23 cellular contexts compared by ENCODE assay signal in genomic region chr3:14962762-14963161, GRCh38. TPM values are rescaled to one million over a fixed set of nuclear protein-coding genes. Genes with fewer than 3 reads are reported as not detected.
DNase-seq lines count a peak whose midpoint lies in the region; ATAC-seq lines count a peak whose summit lies in the region.
"Had no signal": no experiment of that assay in that cellular context is flagged by ENCODE, and none has a peak within 500 bp of the region (broad histone marks: within the 10 kb centered on the region; RNA-seq: fewer than 3 reads in every experiment).

No MANE protein-coding gene starts in this region.

- no peak overlapping the region for H3K4me2 ChIP-seq in mesendoderm (ENCODE audit: low read length)

- no peak overlapping the region for H3K56ac ChIP-seq in mesendoderm (ENCODE audit: low read length)

- no peak overlapping the region for H2BK5ac ChIP-seq in mesendoderm (ENCODE audit: low read length)

- no peak for DNase-seq in activated naive CD8-positive, alpha-beta T cell treated with anti-CD3 and anti-CD28 coated beads for 36 hours
- no peak for DNase-seq in T-helper 17 cell
- DNase-seq in fibroblast of peridontal ligament (ENCODE audit: extremely low read depth): peak; percentile 41
- DNase-seq in NCI-H524 treated with DMSO at 0.1 percent for 48 hours (lab: John Stamatoyannopoulos, UW): no peak
- DNase-seq in NK-92 treated with Interleukin-12 subunit alpha and Interleukin-12 subunit beta, amount 100 ng/mL, for 24 hours (lab: John Stamatoyannopoulos, UW): no peak
- no peak for DNase-seq in SIG-M5 treated with dmso at 0.1 percent for 504 hours (lab: John Stamatoyannopoulos, UW; ENCODE audit: unreplicated experiment)
- no peak for DNase-seq in mesendoderm
- DNase-seq: 8988T; activated CD4-positive, alpha-beta T cell treated with anti-CD3 and anti-CD28 coated beads, Interleukin-2, amount 10 ng/mL, durations not matched to agents 24 days and 14 days; activated CD8-positive, alpha-beta memory T cell treated with anti-CD3 and anti-CD28 coated beads, Interleukin-2, amount 50 U/mL, for 4 hours; activated effector memory CD4-positive, alpha-beta T cell treated with Interleukin-2 at 50 U/mL for 16 hours; CD4-positive, CD25-positive, alpha-beta regulatory T cell; DMS53; effector memory CD8-positive, alpha-beta T cell; H7; KG1; left colon; NCI-H1105; NCI-H82; nephron progenitor cell; psoas muscle had no signal

- no peak for ATAC-seq in T-helper 17 cell
- ATAC-seq: effector memory CD8-positive, alpha-beta T cell; left colon had no signal

- H4K5ac ChIP-seq in mesendoderm (ENCODE audit: low read length): no peak overlapping the region

- H3K27me3 Mint-ChIP-seq in activated naive CD8-positive, alpha-beta T cell: no peaks in the 10 kb centered on the region
- H3K27me3 Mint-ChIP-seq in activated naive CD8-positive, alpha-beta T cell treated with anti-CD3 and anti-CD28 coated beads for 36 hours: no peaks in the 10 kb centered on the region
- H3K27me3 Mint-ChIP-seq in T-helper 17 cell: no peaks in the 10 kb centered on the region
- H3K27me3 Mint-ChIP-seq: activated CD4-positive, alpha-beta T cell treated with anti-CD3 and anti-CD28 coated beads, Interleukin-2, amount 10 ng/mL, durations not matched to agents 24 days and 14 days; CD4-positive, CD25-positive, alpha-beta regulatory T cell; effector memory CD8-positive, alpha-beta T cell had no signal

- H4K8ac ChIP-seq in mesendoderm (ENCODE audit: low read depth, low read length): no peak overlapping the region

- no peak overlapping the region for H2BK15ac ChIP-seq in mesendoderm (replicated peaks; ENCODE audit: low read depth)

- no peaks in the 10 kb centered on the region for H3K9me3 ChIP-seq in T-helper 17 cell (ENCODE audit: control insufficient read depth, low read length, poor library complexity, severe bottlenecking)

- peaks cover 3% of the 10 kb centered on the region for H3K4me1 ChIP-seq in mesendoderm (ENCODE audit: control insufficient read depth, low read depth, low read length)

- no peak overlapping the region for H3K23ac ChIP-seq in mesendoderm (ENCODE audit: low read length)

- H3K79me2 ChIP-seq in mesendoderm (ENCODE audit: control insufficient read depth, insufficient read depth, low read length): peaks cover 29% of the 10 kb centered on the region

- no peak overlapping the region for H2BK120ac ChIP-seq in mesendoderm (ENCODE audit: low read depth, low read length)

- no peaks in the 10 kb centered on the region for H3K27me3 ChIP-seq in mesendoderm (ENCODE audit: insufficient read depth, low read length, poor library complexity)

- H3K4me3 ChIP-seq in mesendoderm (ENCODE audit: low read length): no peak overlapping the region
- H3K4me3 ChIP-seq: psoas muscle had no signal

- no peak overlapping the region for H3K9ac ChIP-seq in mesendoderm (ENCODE audit: low read length)

- H3K4me1 Mint-ChIP-seq in activated naive CD8-positive, alpha-beta T cell (ENCODE audit: low read depth): peaks cover 30% of the 10 kb centered on the region
- peaks cover 28% of the 10 kb centered on the region for H3K4me1 Mint-ChIP-seq in activated naive CD8-positive, alpha-beta T cell treated with anti-CD3 and anti-CD28 coated beads for 36 hours
- peaks cover 21% of the 10 kb centered on the region for H3K4me1 Mint-ChIP-seq in T-helper 17 cell

- H3K79me1 ChIP-seq in mesendoderm (ENCODE audit: low read length): peaks cover 14% of the 10 kb centered on the region

- no peaks in the 10 kb centered on the region for H3K36me3 ChIP-seq in mesendoderm (ENCODE audit: control insufficient read depth, insufficient read depth, low read length)

- peaks cover 22% of the 10 kb centered on the region for H3K36me3 Mint-ChIP-seq in activated naive CD8-positive, alpha-beta T cell
- H3K36me3 Mint-ChIP-seq in activated naive CD8-positive, alpha-beta T cell treated with anti-CD3 and anti-CD28 coated beads for 36 hours: peaks cover 40% of the 10 kb centered on the region
- peaks cover 10% of the 10 kb centered on the region for H3K36me3 Mint-ChIP-seq in T-helper 17 cell (ENCODE audit: low read depth)

- no peak overlapping the region for H3K4me3 Mint-ChIP-seq in activated naive CD8-positive, alpha-beta T cell
- H3K4me3 Mint-ChIP-seq in activated naive CD8-positive, alpha-beta T cell treated with anti-CD3 and anti-CD28 coated beads for 36 hours: no peak overlapping the region
- H3K4me3 Mint-ChIP-seq in T-helper 17 cell: no peak overlapping the region
- H3K4me3 Mint-ChIP-seq: activated CD4-positive, alpha-beta T cell treated with anti-CD3 and anti-CD28 coated beads, Interleukin-2, amount 10 ng/mL, durations not matched to agents 24 days and 14 days; CD4-positive, CD25-positive, alpha-beta regulatory T cell; effector memory CD8-positive, alpha-beta T cell; mesothelial cell of epicardium; nephron progenitor cell had no signal

- WGBS in mesendoderm (ENCODE audit: extremely low coverage, insufficient coverage, low lambda C conversion rate): no CpG with 5 or more reads among the region's 5 CpGs

- no peak overlapping the region for H2AK5ac ChIP-seq in mesendoderm (ENCODE audit: low read length)

- H3K27ac ChIP-seq in mesendoderm (ENCODE audit: low read depth, low read length): no peak overlapping the region
- H3K27ac ChIP-seq: psoas muscle had no signal

- no peak overlapping the region for H3K18ac ChIP-seq in mesendoderm (ENCODE audit: low read length)

- H3K9me3 Mint-ChIP-seq in activated naive CD8-positive, alpha-beta T cell (ENCODE audit: low read depth): no peaks in the 10 kb centered on the region
- H3K9me3 Mint-ChIP-seq in activated naive CD8-positive, alpha-beta T cell treated with anti-CD3 and anti-CD28 coated beads for 36 hours: peaks cover 7% of the 10 kb centered on the region
- H3K9me3 Mint-ChIP-seq: effector memory CD8-positive, alpha-beta T cell had no signal

- no peak overlapping the region for H3K4ac ChIP-seq in mesendoderm (ENCODE audit: low read depth, low read length)

- peak overlapping the region; percentile 34 for H3K27ac Mint-ChIP-seq in activated naive CD8-positive, alpha-beta T cell
- H3K27ac Mint-ChIP-seq in activated naive CD8-positive, alpha-beta T cell treated with anti-CD3 and anti-CD28 coated beads for 36 hours: no peak overlapping the region
- H3K27ac Mint-ChIP-seq in T-helper 17 cell: peak overlapping the region; percentile 6
- H3K27ac Mint-ChIP-seq: activated CD4-positive, alpha-beta T cell treated with anti-CD3 and anti-CD28 coated beads, Interleukin-2, amount 10 ng/mL, durations not matched to agents 24 days and 14 days; CD4-positive, CD25-positive, alpha-beta regulatory T cell; mesothelial cell of epicardium; nephron progenitor cell had no signal

RNA-seq across cellular contexts. Expression of gene NR2C2, which starts 15.4 kb away (rescaled TPM):
- 10 to 100 TPM; 39.1 to 43.1 TPM for total RNA-seq in activated naive CD8-positive, alpha-beta T cell treated with anti-CD3 and anti-CD28 coated beads for 36 hours
- 10 to 100 TPM; 47.1 to 48.3 TPM for total RNA-seq in T-helper 17 cell
- 17.7 TPM for polyA plus RNA-seq in mesendoderm (2013, experiment 1 of 2)
- polyA plus RNA-seq in mesendoderm (2013, experiment 2 of 2): 17.2 TPM
